1 cellular context compared by ENCODE assay signal in the genomic region with DNA sequence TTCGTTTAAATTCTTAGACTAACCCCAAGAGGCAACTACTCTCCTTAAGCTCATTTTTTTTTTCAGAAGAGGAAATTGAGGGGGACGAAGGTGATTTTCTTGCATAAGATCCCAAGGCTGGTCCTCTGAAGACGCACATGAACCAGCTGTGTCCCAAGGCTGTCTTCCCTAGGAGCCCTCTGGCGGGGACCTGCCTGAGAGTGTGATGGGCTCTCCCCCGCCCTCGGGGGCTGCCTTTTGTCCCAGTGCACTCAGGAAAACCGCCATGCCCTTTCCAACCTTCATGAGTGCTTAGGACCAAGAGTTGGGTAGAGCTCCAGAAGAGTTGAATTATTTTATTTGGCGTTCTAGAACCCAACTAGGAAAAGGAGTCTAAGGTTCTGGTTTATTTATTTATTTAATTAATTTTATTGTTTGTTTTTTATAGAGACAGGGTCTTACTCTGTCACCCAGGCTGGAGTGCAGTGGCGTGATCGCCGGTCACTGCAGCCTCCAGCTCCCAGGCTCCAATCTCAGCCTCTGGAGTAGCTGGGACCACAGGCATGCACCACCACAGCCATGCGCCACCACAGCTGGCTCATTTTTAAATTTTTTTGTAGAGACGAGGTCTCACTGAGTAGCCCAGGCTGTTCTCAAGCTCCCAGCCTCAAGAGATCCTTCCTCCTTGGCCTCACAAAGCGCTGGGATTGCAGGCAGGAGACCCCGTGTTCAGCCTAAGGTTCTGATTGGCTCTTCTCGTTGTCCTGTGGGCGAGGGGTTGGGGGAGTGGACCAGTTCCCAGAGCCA.
TF ChIP-seq lines count a peak whose summit lies in the region.

No MANE protein-coding gene starts in this region.

TF ChIP-seq in IMR-90, 13 proteins besides CTCF, POLR2A, EP300 and RAD21:
- TF ChIP-seq, protein P1, sequence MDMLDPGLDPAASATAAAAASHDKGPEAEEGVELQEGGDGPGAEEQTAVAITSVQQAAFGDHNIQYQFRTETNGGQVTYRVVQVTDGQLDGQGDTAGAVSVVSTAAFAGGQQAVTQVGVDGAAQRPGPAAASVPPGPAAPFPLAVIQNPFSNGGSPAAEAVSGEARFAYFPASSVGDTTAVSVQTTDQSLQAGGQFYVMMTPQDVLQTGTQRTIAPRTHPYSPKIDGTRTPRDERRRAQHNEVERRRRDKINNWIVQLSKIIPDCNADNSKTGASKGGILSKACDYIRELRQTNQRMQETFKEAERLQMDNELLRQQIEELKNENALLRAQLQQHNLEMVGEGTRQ (IDR thresholded peaks at IDR 0.05; ENCODE audit: low read depth, low read length): no peak
- TF ChIP-seq CEBPB (IDR thresholded peaks at IDR 0.05; ENCODE audit: low read depth, low read length) (no peak), MAZ (IDR thresholded peaks at IDR 0.05; ENCODE audit: borderline replicate concordance, low read depth, low read length) (no peak), SMC3 (IDR thresholded peaks at IDR 0.05; ENCODE audit: low read depth, low read length) (no peak), MAFK (IDR thresholded peaks at IDR 0.05; ENCODE audit: low read depth, low read length) (no peak), RFX5 (IDR thresholded peaks at IDR 0.05; ENCODE audit: low read depth, low read length) (no peak), RCOR1 (IDR thresholded peaks at IDR 0.05; ENCODE audit: insufficient replicate concordance, low read length) (no peak), NFE2L2 (IDR thresholded peaks at IDR 0.05; ENCODE audit: low read depth, low read length) (no peak), FOS (IDR thresholded peaks at IDR 0.05; ENCODE audit: low read depth, low read length) (no peak), BHLHE40 (IDR thresholded peaks at IDR 0.05; ENCODE audit: low read depth, low read length) (no peak), CHD1 (IDR thresholded peaks at IDR 0.05; ENCODE audit: low read depth, low read length) (no peak), MXI1 (IDR thresholded peaks at IDR 0.05; ENCODE audit: borderline replicate concordance, low read depth, low read length) (no peak)
- TF ChIP-seq, protein P2, sequence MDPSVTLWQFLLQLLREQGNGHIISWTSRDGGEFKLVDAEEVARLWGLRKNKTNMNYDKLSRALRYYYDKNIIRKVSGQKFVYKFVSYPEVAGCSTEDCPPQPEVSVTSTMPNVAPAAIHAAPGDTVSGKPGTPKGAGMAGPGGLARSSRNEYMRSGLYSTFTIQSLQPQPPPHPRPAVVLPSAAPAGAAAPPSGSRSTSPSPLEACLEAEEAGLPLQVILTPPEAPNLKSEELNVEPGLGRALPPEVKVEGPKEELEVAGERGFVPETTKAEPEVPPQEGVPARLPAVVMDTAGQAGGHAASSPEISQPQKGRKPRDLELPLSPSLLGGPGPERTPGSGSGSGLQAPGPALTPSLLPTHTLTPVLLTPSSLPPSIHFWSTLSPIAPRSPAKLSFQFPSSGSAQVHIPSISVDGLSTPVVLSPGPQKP (IDR thresholded peaks at IDR 0.05; ENCODE audit: borderline replicate concordance, low read depth, low read length): no peak
